8 cellular contexts compared by ENCODE assay signal in the genomic region with DNA sequence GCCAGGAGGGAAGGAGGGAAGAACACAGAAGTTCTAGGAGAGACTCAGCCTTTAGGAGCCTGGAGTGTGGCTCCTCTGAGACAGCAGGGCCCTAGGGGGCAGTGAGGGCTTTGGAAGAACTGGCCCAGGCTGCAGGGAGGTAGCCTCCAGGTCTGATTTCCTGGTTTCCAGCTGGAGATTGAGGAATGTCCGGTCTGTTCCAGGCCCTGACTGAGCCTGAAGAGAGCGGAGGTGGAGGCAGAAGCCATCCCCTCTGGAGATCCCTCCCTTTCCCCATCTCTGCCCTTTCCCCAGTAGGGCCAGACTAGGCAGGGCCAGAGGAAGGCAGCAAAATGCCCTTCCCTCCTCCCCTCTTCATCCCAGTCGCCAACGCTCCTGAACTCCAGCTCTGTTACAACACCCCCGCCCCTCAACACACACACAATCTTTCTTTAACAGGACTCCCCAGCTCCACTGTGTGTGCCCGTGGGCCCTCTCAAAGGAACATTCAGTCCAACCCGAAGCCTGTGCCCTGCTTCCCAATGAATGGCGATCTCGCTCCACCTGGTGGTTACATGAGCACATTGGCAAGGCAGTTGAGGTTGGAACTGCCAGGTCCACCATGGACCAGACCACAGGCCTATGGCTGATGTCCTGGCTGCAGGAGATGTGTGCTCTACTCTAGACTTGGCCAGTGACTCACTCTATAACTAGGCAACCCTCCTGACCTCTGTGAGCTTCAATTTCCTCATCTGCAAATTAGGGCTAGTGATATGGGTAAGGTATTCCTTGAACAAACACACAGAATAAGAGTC. TPM values are rescaled to one million over a fixed set of nuclear protein-coding genes. Genes with fewer than 3 reads are reported as not detected.
DNase-seq lines count a peak whose midpoint lies in the region; ATAC-seq and TF ChIP-seq lines count a peak whose summit lies in the region.

No MANE protein-coding gene starts in this region.

- H3K4me3 ChIP-seq in psoas muscle (peak overlapping the region; percentile 22), upper lobe of right lung (no peak overlapping the region)

- H3K9me3 ChIP-seq in psoas muscle (no peaks in the 10 kb centered on the region), upper lobe of right lung (no peaks in the 10 kb centered on the region)

- H3K36me3 ChIP-seq in psoas muscle (ENCODE audit: insufficient read depth in 1 of 2, low read depth in 1 of 2) (no peaks in the 10 kb centered on the region), upper lobe of right lung (no peaks in the 10 kb centered on the region)

- intact Hi-C loops in left ventricle myocardium superior (cut with micrococcal nuclease) = loop anchor here (5.0 kb wide), 1 partner anchor 36 kb away; no protein-coding TSS in a partner anchor
- intact Hi-C loops in psoas muscle (cut with DNase I) = loop anchor here (1.0 to 5.0 kb wide), 4 partner anchors 39 to 91 kb away; a partner anchor contains a TSS
- intact Hi-C loops in upper lobe of right lung (cut with DNase I) = loop anchor here (5.0 kb wide), 1 partner anchor 91 kb away; no protein-coding TSS in a partner anchor

- 3 to 6% (median 4%) methylated on average over 9 of the region's 9 CpGs for WGBS in psoas muscle, 3 donors

- ATAC-seq in GM21825 (IDR thresholded peaks at IDR 0.05; ENCODE audit: unreplicated experiment) (peak; percentile 89), left ventricle myocardium superior (peak; percentile 94), psoas muscle (peak; percentile 95 to 96 (median 96)), upper lobe of right lung (peak; percentile 98)

- H3K27me3 ChIP-seq in psoas muscle (ENCODE audit: insufficient read depth in 3 of 3, low read length in 2 of 3) (no peaks in the 10 kb centered on the region), upper lobe of right lung (no peaks in the 10 kb centered on the region)

- TF ChIP-seq CTCF in psoas muscle (IDR thresholded peaks at IDR 0.05) (peak; percentile 93), upper lobe of right lung (IDR thresholded peaks at IDR 0.05) (peak; percentile 89)

- H3K27ac ChIP-seq in psoas muscle (peak overlapping the region; percentile 89), upper lobe of right lung (peak overlapping the region; percentile 82)

- H3K4me1 ChIP-seq in psoas muscle (peaks cover 19% of the 10 kb centered on the region), upper lobe of right lung (peaks cover 12% of the 10 kb centered on the region)

- peak; percentile 89 for DNase-seq in COLO668 (lab: John Stamatoyannopoulos, UW; ENCODE audit: unreplicated experiment)
- DNase-seq in NCI-H146 (lab: John Stamatoyannopoulos, UW) = peak; percentile 74
- peak; percentile 41 to 85 (median 69) for DNase-seq in T-helper 2 cell
- peak in 57 of 58 donors; percentile 39 to 92 (median 78) for DNase-seq in anterior cingulate cortex (lab: John Stamatoyannopoulos, UW)
- DNase-seq in left ventricle myocardium superior = peak; percentile 85
- DNase-seq in psoas muscle = peak; percentile 85 to 94
- DNase-seq in upper lobe of right lung = peak; percentile 87

RNA-seq across cellular contexts. Expression of a gene that starts 32.0 kb away (rescaled TPM):
- total RNA-seq in left ventricle myocardium superior = 385 TPM
- total RNA-seq in psoas muscle = 100 to 1,000 TPM; 209 to 230 (median 215) TPM
- polyA plus RNA-seq in psoas muscle = 100 to 1,000 TPM; 117 to 342 (median 165) TPM
- 114 TPM for total RNA-seq in upper lobe of right lung

RNA-seq across cellular contexts. Expression of a gene that starts 36.2 kb away (rescaled TPM):
- 67.9 TPM for total RNA-seq in left ventricle myocardium superior
- total RNA-seq in psoas muscle = 100 to 1,000 TPM in 3 of 4 donors, 10 to 100 TPM in 1; 96.6 to 159 (median 124) TPM
- polyA plus RNA-seq in psoas muscle = 10 to 100 TPM; 45.8 to 92.9 (median 80.3) TPM
- 88.6 TPM for total RNA-seq in upper lobe of right lung

RNA-seq across cellular contexts. Expression of a gene that starts 38.7 kb away (rescaled TPM):
- 57.8 TPM for total RNA-seq in left ventricle myocardium superior
- total RNA-seq in psoas muscle = 10 to 100 TPM; 34.8 to 44.4 (median 38.7) TPM
- polyA plus RNA-seq in psoas muscle = 10 to 100 TPM; 43.8 to 91.8 (median 73.0) TPM
- 63.1 TPM for total RNA-seq in upper lobe of right lung
